8 cellular contexts compared by ENCODE assay signal in the genomic region with DNA sequence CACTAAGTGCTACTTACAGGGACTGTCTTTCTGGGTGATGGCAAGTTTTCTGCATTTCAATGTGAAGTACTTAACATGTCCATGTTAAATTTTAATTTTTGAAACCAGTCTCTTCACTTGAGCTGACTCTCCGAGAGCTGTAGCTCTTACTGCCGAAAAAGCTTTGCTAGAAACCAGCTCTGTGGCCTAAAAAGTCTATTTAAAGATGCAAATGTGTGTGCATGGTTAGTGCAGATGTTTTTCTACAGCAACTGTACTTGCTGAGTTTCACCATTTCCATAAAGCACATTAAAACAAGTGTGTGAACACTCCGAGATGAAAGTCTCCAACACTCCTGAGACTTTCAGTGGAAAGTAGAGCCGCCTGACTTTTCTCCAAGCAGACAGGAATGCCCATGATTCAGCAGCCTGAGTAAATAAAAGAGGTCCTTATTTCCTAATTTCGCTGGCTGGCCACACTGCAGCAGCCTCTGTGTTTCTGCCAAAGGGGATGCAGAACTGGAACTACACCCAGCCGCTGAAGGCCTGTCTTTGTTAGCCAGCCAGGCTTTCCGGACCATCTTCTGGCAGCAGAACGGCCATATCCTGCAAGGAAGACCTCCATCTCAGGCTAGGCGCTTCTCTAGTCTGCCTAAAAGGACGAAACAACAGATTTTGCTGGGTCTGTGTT.
DNase-seq lines count a peak whose midpoint lies in the region; ATAC-seq and TF ChIP-seq lines count a peak whose summit lies in the region.

No MANE protein-coding gene starts in this region.

- H3K27ac ChIP-seq in endodermal cell (ENCODE audit: low read depth, low read length) = peak overlapping the region; percentile 29
- peak overlapping the region; percentile 35 for H3K27ac ChIP-seq in muscle layer of duodenum (ENCODE audit: low read length)

- H3K4me1 ChIP-seq in endodermal cell (ENCODE audit: control insufficient read depth, insufficient read depth, low read length) = peaks cover 25% of the 10 kb centered on the region
- H3K4me1 ChIP-seq in muscle layer of duodenum (ENCODE audit: control insufficient read depth in 1 of 2, insufficient read depth in 2 of 2, low read length in 2 of 2) = peaks cover 0 to 16% of the 10 kb centered on the region in 2 donors

- H3K9ac ChIP-seq in endodermal cell (ENCODE audit: extremely low read depth, low read length, poor library complexity, severe bottlenecking) = no peak overlapping the region

- peaks cover 15% of the 10 kb centered on the region for H3K36me3 ChIP-seq in endodermal cell (ENCODE audit: control insufficient read depth, insufficient read depth, low read length)
- H3K36me3 ChIP-seq in muscle layer of duodenum (ENCODE audit: control insufficient read depth in 1 of 2, insufficient read depth in 2 of 2, low read length in 2 of 2) = no peaks in the 10 kb centered on the region

- no peak for TF ChIP-seq CTCF in endodermal cell (conservative IDR thresholded peaks at IDR 0.05)

- no peak overlapping the region for H3K27ac Mint-ChIP-seq in endodermal cell

- peaks cover 48% of the 10 kb centered on the region for H3K4me1 Mint-ChIP-seq in endodermal cell

- peaks cover 19% of the 10 kb centered on the region for H3K36me3 Mint-ChIP-seq in endodermal cell (ENCODE audit: low read depth)

- WGBS in endodermal cell (ENCODE audit: insufficient coverage in 1 of 2, insufficient read length in 1 of 2), 2 experiments = 90 to 95% methylated on average over 8 to 10 of the region's 10 CpGs

- H3K27me3 ChIP-seq in endodermal cell (ENCODE audit: control insufficient read depth, insufficient read depth, low read length, poor library complexity, severe bottlenecking) (no peaks in the 10 kb centered on the region), muscle layer of duodenum (ENCODE audit: low read depth, low read length) (no peaks in the 10 kb centered on the region)

- H3K4me3 ChIP-seq in endodermal cell (ENCODE audit: low read length) (no peak overlapping the region), muscle layer of duodenum (ENCODE audit: low read depth in 1 of 2, low read length in 2 of 2) (peak overlapping the region in 1 of 2 donors; percentile 10)

- no peaks in the 10 kb centered on the region for H3K9me3 Mint-ChIP-seq in endodermal cell

- DNase-seq in AG08396 (ENCODE audit: low spot score) (peak; percentile 76), M059J (ENCODE audit: low read depth) (peak; percentile 66), endodermal cell (peak; percentile 45), HK-2 (ENCODE audit: unreplicated experiment) (no peak), NCI-H524 treated with DMSO at 0.1 percent for 48 hours (lab: John Stamatoyannopoulos, UW) (no peak)
- DNase-seq in activated CD4-positive, CD25-positive, alpha-beta regulatory T cell treated with anti-CD3 and anti-CD28 coated beads, Interleukin-2, amount 50 U/mL, for 72 hours = no peak

- ATAC-seq in HG03469 (IDR thresholded peaks at IDR 0.05; ENCODE audit: unreplicated experiment) = no peak

- no peak overlapping the region for H3K4me3 Mint-ChIP-seq in endodermal cell

- H3K27me3 Mint-ChIP-seq in endodermal cell (ENCODE audit: insufficient read depth) = no peaks in the 10 kb centered on the region

- H3K9me3 ChIP-seq in endodermal cell (ENCODE audit: control insufficient read depth, low read length) (no peaks in the 10 kb centered on the region), muscle layer of duodenum (ENCODE audit: control insufficient read depth in 1 of 2, low read length in 2 of 2) (no peaks in the 10 kb centered on the region)

Comparison
In these comparisons a context has a peak if more than half of its experiments do, and no peak if none do; other contexts are left out.
1. DNase-seq: peak in AG08396 (single experiment), M059J (single experiment) and endodermal cell (single experiment); none in activated CD4-positive, CD25-positive, alpha-beta regulatory T cell treated with anti-CD3 and anti-CD28 coated beads, Interleukin-2, amount 50 U/mL, for 72 hours (single experiment), HK-2 (single experiment) and NCI-H524 treated with DMSO at 0.1 percent for 48 hours (single experiment).